Comparison of ENCODE assay signal across 11 cellular contexts in the genomic region with DNA sequence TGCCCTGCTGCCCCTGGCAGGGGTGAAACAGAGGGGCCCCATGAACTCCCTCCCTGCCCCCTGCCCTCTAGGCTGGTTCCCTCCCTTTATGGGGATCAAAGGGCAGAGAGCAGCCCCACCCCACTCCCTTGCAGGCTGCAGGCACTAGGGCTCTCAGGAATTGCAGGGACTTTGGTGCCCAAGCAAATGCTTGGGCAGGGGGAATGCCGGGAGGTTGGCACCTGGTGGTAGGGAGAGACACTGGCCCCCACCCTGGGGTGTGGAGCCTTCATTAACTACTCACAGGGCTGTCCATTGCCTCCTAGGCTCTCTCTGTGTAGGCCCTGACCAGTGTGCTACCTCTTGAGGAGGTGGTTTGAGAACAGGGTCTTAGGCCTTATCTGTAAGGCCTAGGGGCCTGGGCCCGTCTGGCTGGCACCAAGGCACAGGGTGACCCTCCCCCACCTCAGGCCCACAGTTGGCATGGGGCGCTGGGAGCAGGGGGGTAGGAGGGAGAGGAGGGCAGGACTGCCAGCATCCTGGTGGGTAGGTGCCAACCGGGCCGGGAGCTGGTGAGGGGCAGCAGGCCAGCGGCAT. TPM values are rescaled to one million over a fixed set of nuclear protein-coding genes. Genes with fewer than 3 reads are reported as not detected.
DNase-seq lines count a peak whose midpoint lies in the region; ATAC-seq, FAIRE-seq and TF ChIP-seq lines count a peak whose summit lies in the region.
"Had no signal": no experiment of that assay in that cellular context is flagged by ENCODE, and none has a peak within 500 bp of the region (broad histone marks: within the 10 kb centered on the region; RNA-seq: fewer than 3 reads in every experiment).

No MANE protein-coding gene starts in this region.

- H3K9me3 ChIP-seq in right lobe of liver (no peaks in the 10 kb centered on the region), thymus (ENCODE audit: control insufficient read depth) (no peaks in the 10 kb centered on the region)

- peak overlapping the region; percentile 99 for H3K4me3 Mint-ChIP-seq in activated CD4-positive, alpha-beta T cell treated with anti-CD3 and anti-CD28 coated beads, Interleukin-2, amount 10 ng/mL, durations not matched to agents 7 days and 5 days

- no peaks in the 10 kb centered on the region for H3K27me3 Mint-ChIP-seq in activated CD4-positive, alpha-beta T cell treated with anti-CD3 and anti-CD28 coated beads, Interleukin-2, amount 10 ng/mL, durations not matched to agents 7 days and 5 days
- H3K27me3 Mint-ChIP-seq: stimulated activated naive CD8-positive, alpha-beta T cell treated with anti-CD3 and anti-CD28 coated beads, Interleukin-15, amount 100 ng/mL, for 72 hours had no signal

- FAIRE-seq in bronchial epithelial cell (lab: Jason Lieb, UNC) = no peak

- peak overlapping the region; percentile 92 for H3K27ac Mint-ChIP-seq in activated CD4-positive, alpha-beta T cell treated with anti-CD3 and anti-CD28 coated beads, Interleukin-2, amount 10 ng/mL, durations not matched to agents 7 days and 5 days

- no peaks in the 10 kb centered on the region for H3K27me3 ChIP-seq in bronchial epithelial cell (ENCODE audit: control insufficient read depth, insufficient read depth, low read length)
- no peaks in the 10 kb centered on the region for H3K27me3 ChIP-seq in right lobe of liver
- peaks cover 17% of the 10 kb centered on the region for H3K27me3 ChIP-seq in thymus (ENCODE audit: control insufficient read depth, insufficient read depth)

- WGBS in right lobe of liver (ENCODE audit: insufficient coverage, low coverage, low lambda C conversion rate, missing lambda C conversion rate) = 0% methylated on average over 2 of the region's 6 CpGs
- WGBS in thymus = 97% methylated on average over 6 of the region's 6 CpGs

- no peak for TF ChIP-seq POLR2A in right lobe of liver (IDR thresholded peaks at IDR 0.05)

- DNase-seq in activated CD4-positive, alpha-beta T cell treated with anti-CD3 and anti-CD28 coated beads, Interleukin-2, amount 10 ng/mL, durations not matched to agents 7 days and 5 days = no peak
- DNase-seq in activated CD4-positive, alpha-beta T cell treated with anti-CD3 and anti-CD28 coated beads, Interleukin-2, amount 50 U/mL, for 1 hour = no peak
- DNase-seq in bronchial epithelial cell (ENCODE audit: low read depth) (no peak), right lobe of liver (peak in 2 of 3 donors; percentile 76 to 87), G401 (ENCODE audit: low spot score) (no peak)
- DNase-seq: NCI-H2081 treated with DMSO at 0.1 percent for 48 hours had no signal

- H3K36me3 ChIP-seq in bronchial epithelial cell (ENCODE audit: control insufficient read depth, insufficient read depth, low read length) (peaks cover 44% of the 10 kb centered on the region), right lobe of liver (peaks cover 0 to 3% (median 0%) of the 10 kb centered on the region in 4 donors), thymus (ENCODE audit: control insufficient read depth, insufficient read depth) (no peaks in the 10 kb centered on the region)

- H3K4me3 ChIP-seq in bronchial epithelial cell (ENCODE audit: low read depth, low read length) = peak overlapping the region; percentile 35
- H3K4me3 ChIP-seq in right lobe of liver = peak overlapping the region in 2 of 3 donors; percentile 10 to 26
- no peak overlapping the region for H3K4me3 ChIP-seq in thymus (ENCODE audit: low read length)

- peak in 3 of 4 donors; percentile 7 to 19 (median 12) for ATAC-seq in right lobe of liver
- ATAC-seq in HG02763 (IDR thresholded peaks at IDR 0.05; ENCODE audit: unreplicated experiment) = no peak
- ATAC-seq in HG03460 (IDR thresholded peaks at IDR 0.05; ENCODE audit: unreplicated experiment) = no peak

- POLR2A ChIA-PET in activated CD4-positive, alpha-beta T cell treated with anti-CD3 and anti-CD28 coated beads, Interleukin-2, amount 10 ng/mL, durations not matched to agents 7 days and 5 days (lab: Charles Lee) = no interaction called here

- H3K4me1 ChIP-seq in right lobe of liver = peaks cover 0 to 78% (median 28%) of the 10 kb centered on the region in 4 donors
- H3K4me1 ChIP-seq in thymus (ENCODE audit: control insufficient read depth, insufficient read depth, low read length) = peaks cover 14% of the 10 kb centered on the region

- H3K27ac ChIP-seq in right lobe of liver (peak overlapping the region; percentile 16 to 95 (median 16)), thymus (ENCODE audit: low read depth) (peak overlapping the region; percentile 53)

- no peaks in the 10 kb centered on the region for H3K9me3 Mint-ChIP-seq in activated CD4-positive, alpha-beta T cell treated with anti-CD3 and anti-CD28 coated beads, Interleukin-2, amount 10 ng/mL, durations not matched to agents 7 days and 5 days
- H3K9me3 Mint-ChIP-seq: stimulated activated naive CD8-positive, alpha-beta T cell treated with anti-CD3 and anti-CD28 coated beads, Interleukin-15, amount 100 ng/mL, for 72 hours had no signal

- peaks cover 61% of the 10 kb centered on the region for H3K4me1 Mint-ChIP-seq in activated CD4-positive, alpha-beta T cell treated with anti-CD3 and anti-CD28 coated beads, Interleukin-2, amount 10 ng/mL, durations not matched to agents 7 days and 5 days

- in situ Hi-C loops in G401 (cut with HindIII; ENCODE audit: low sequenced_read_pairs) = no loop called here

- TF ChIP-seq CTCF in bronchial epithelial cell (IDR thresholded peaks at IDR 0.05; ENCODE audit: insufficient read depth, low read length, severe bottlenecking) (no peak), right lobe of liver (IDR thresholded peaks at IDR 0.05) (no peak)

- CTCF ChIA-PET in activated CD4-positive, alpha-beta T cell treated with anti-CD3 and anti-CD28 coated beads, Interleukin-2, amount 10 ng/mL, durations not matched to agents 7 days and 5 days (lab: Charles Lee) = interaction anchor here (0.8 to 17.4 kb wide), 12 partner anchors 9 to 165 kb away, joined by 3 to 184 read pairs (median 3); a partner anchor contains a TSS

- H3K36me3 Mint-ChIP-seq in activated CD4-positive, alpha-beta T cell treated with anti-CD3 and anti-CD28 coated beads, Interleukin-2, amount 10 ng/mL, durations not matched to agents 7 days and 5 days (ENCODE audit: low read depth) = peaks cover 41% of the 10 kb centered on the region

- intact Hi-C loops in right lobe of liver (cut with DNase I) = no loop called here

RNA-seq across cellular contexts. Expression of a gene that starts 4.7 kb away (rescaled TPM):
- 100 to 1,000 TPM; 112 to 127 TPM for total RNA-seq in activated CD4-positive, alpha-beta T cell treated with anti-CD3 and anti-CD28 coated beads, Interleukin-2, amount 10 ng/mL, durations not matched to agents 7 days and 5 days
- total RNA-seq in bronchial epithelial cell (46.1 and 112 TPM in 2 replicates), right lobe of liver (10 to 100 TPM; 35.0 to 83.8 (median 38.8) TPM)
- 21.9 TPM for polyA plus RNA-seq in thymus
- total RNA-seq in G401 (2014; rRNA removed; shearing (Covaris generic)) = 30.6 and 33.0 TPM in 2 replicates

RNA-seq across cellular contexts. Expression of a gene that starts 14.0 kb away (rescaled TPM):
- 1 to 10 TPM in 1 of 2 experiments, under 1 TPM in 1; 0.85 to 1.0 TPM for total RNA-seq in activated CD4-positive, alpha-beta T cell treated with anti-CD3 and anti-CD28 coated beads, Interleukin-2, amount 10 ng/mL, durations not matched to agents 7 days and 5 days
- total RNA-seq in bronchial epithelial cell = 0.51 TPM in 1 of 2 replicates, not detected in the other
- not detected for total RNA-seq in right lobe of liver
- polyA plus RNA-seq in thymus = 0.16 TPM
- total RNA-seq in G401 (2014; rRNA removed; shearing (Covaris generic)) = 0.74 TPM in 1 of 2 replicates, not detected in the other
- polyA plus RNA-seq: AG04450 had no signal

RNA-seq across cellular contexts. Expression of a gene that starts 24.2 kb away (rescaled TPM):
- 10 to 100 TPM; 41.2 to 41.3 TPM for total RNA-seq in activated CD4-positive, alpha-beta T cell treated with anti-CD3 and anti-CD28 coated beads, Interleukin-2, amount 10 ng/mL, durations not matched to agents 7 days and 5 days
- 40.8 and 49.3 TPM in 2 replicates for total RNA-seq in bronchial epithelial cell
- total RNA-seq in right lobe of liver = 10 to 100 TPM; 18.3 to 33.1 (median 24.6) TPM
- polyA plus RNA-seq in thymus = 34.8 TPM
- 39.9 and 49.4 TPM in 2 replicates for total RNA-seq in G401 (2014; rRNA removed; shearing (Covaris generic))

RNA-seq across cellular contexts. Expression of a gene that starts 26.2 kb away (rescaled TPM):
- under 1 TPM; 0.50 to 0.73 TPM for total RNA-seq in activated CD4-positive, alpha-beta T cell treated with anti-CD3 and anti-CD28 coated beads, Interleukin-2, amount 10 ng/mL, durations not matched to agents 7 days and 5 days
- total RNA-seq in bronchial epithelial cell = under 0.01 and 0.13 TPM in 2 replicates
- 1 to 10 TPM in 1 of 6 experiments, under 1 TPM in 4, not detected in 1; 0.72 to 1.4 (median 0.81) TPM for total RNA-seq in right lobe of liver
- 7.8 TPM for polyA plus RNA-seq in thymus
- 0.31 TPM in 1 of 2 replicates, not detected in the other for total RNA-seq in G401 (2014; rRNA removed; shearing (Covaris generic))

RNA-seq across cellular contexts. Expression of a gene that starts 26.3 kb away (rescaled TPM):
- total RNA-seq in activated CD4-positive, alpha-beta T cell treated with anti-CD3 and anti-CD28 coated beads, Interleukin-2, amount 10 ng/mL, durations not matched to agents 7 days and 5 days = not detected
- total RNA-seq in bronchial epithelial cell (not detected in 2 replicates), right lobe of liver (not detected)
- polyA plus RNA-seq in thymus = not detected
- not detected in 2 replicates for total RNA-seq in G401 (2014; rRNA removed; shearing (Covaris generic))
- polyA plus RNA-seq: AG04450 had no signal

Comparison
In these comparisons a context has a peak if more than half of its experiments do, and no peak if none do; other contexts are left out.
1. DNase-seq: peak in right lobe of liver (2 of 3); none in activated CD4-positive, alpha-beta T cell treated with anti-CD3 and anti-CD28 coated beads, Interleukin-2, amount 10 ng/mL, durations not matched to agents 7 days and 5 days (single experiment), activated CD4-positive, alpha-beta T cell treated with anti-CD3 and anti-CD28 coated beads, Interleukin-2, amount 50 U/mL, for 1 hour (single experiment), bronchial epithelial cell (single experiment) and G401 (single experiment).
2. ATAC-seq: peak in right lobe of liver (3 of 4); none in HG02763 (single experiment) and HG03460 (single experiment).